ENCODE assay signal across 33 cellular contexts in genomic region chr7:652881-653280, GRCh38.
"Had no signal": no experiment of that assay in that cellular context is flagged by ENCODE, and none has a peak within 500 bp of the region (broad histone marks: within the 10 kb centered on the region; RNA-seq: fewer than 3 reads in every experiment).

No MANE protein-coding gene starts in this region.

- H3K27me3 ChIP-seq: adrenal gland, body of pancreas, brain microvascular endothelial cell, breast epithelium had no signal

- H3K9me3 ChIP-seq: adrenal gland, body of pancreas, breast epithelium had no signal

- H3K4me1 ChIP-seq: body of pancreas, breast epithelium had no signal

- H3K9me3 Mint-ChIP-seq: activated B cell treated with CpG ODN at 0.5 μM for 24 hours; activated naive CD4-positive, alpha-beta T cell treated with anti-CD3 and anti-CD28 coated beads for 36 hours; activated naive CD4-positive, alpha-beta T cell treated with anti-CD3 and anti-CD28 coated beads, Interleukin-2, amount 50 U/mL, for 72 hours; activated naive CD8-positive, alpha-beta T cell treated with anti-CD3 and anti-CD28 coated beads for 36 hours; activated T-cell treated with anti-CD3 and anti-CD28 coated beads, Interleukin-2, amount 50 U/mL, for 4 hours; activated T-cell treated with anti-CD3 and anti-CD28 coated beads, Interleukin-2, amount 50 U/mL, for 72 hours; activated T-helper 17 cell treated with anti-CD3 and anti-CD28 coated beads, Interleukin-2, amount 50 U/mL, for 72 hours; T-helper 2 cell treated with Interferon-gamma antibody and Interleukin-4, amounts not matched to agents 5 μg/mL and 100 μg/mL, for 36 hours had no signal

- H3K36me3 ChIP-seq: adrenal gland, brain microvascular endothelial cell, breast epithelium had no signal

- H3K4me3 ChIP-seq: adrenal gland, body of pancreas, breast epithelium had no signal

- H3K4me1 Mint-ChIP-seq: activated B cell treated with CpG ODN at 0.5 μM for 24 hours; activated naive CD8-positive, alpha-beta T cell treated with anti-CD3 and anti-CD28 coated beads for 36 hours; activated T-helper 17 cell treated with anti-CD3 and anti-CD28 coated beads, Interleukin-2, amount 50 U/mL, for 72 hours had no signal

- DNase-seq: activated B cell treated with CpG ODN at 0.5 μM for 24 hours; activated CD4-positive, alpha-beta T cell treated with anti-CD3 and anti-CD28 coated beads for 4 hours; activated CD4-positive, alpha-beta T cell treated with anti-CD3 and anti-CD28 coated beads, Interleukin-2, amount 50 U/mL, for 1 hour; activated CD4-positive, alpha-beta T cell treated with anti-CD3 and anti-CD28 coated beads, Interleukin-2, amount 50 U/mL, for 4 hours; activated CD4-positive, CD25-positive, alpha-beta regulatory T cell treated with anti-CD3 and anti-CD28 coated beads, Interleukin-2, amount 50 U/mL, for 72 hours; activated CD8-positive, alpha-beta memory T cell treated with anti-CD3 and anti-CD28 coated beads, Interleukin-2, amount 50 U/mL, for 4 hours; activated gamma-delta T cell treated with Interleukin-2 at 50 U/mL for 16 hours; activated naive CD4-positive, alpha-beta T cell; activated naive CD4-positive, alpha-beta T cell treated with anti-CD3 and anti-CD28 coated beads for 36 hours; activated naive CD4-positive, alpha-beta T cell treated with anti-CD3 and anti-CD28 coated beads, Interleukin-2, amount 50 U/mL, for 16 hours; activated naive CD8-positive, alpha-beta T cell treated with anti-CD3 and anti-CD28 coated beads for 36 hours; activated T-cell treated with anti-CD3 and anti-CD28 coated beads, Interleukin-2, amount 50 U/mL, for 4 hours; activated T-cell treated with anti-CD3 and anti-CD28 coated beads, Interleukin-2, amount 50 U/mL, for 72 hours; adrenal gland; amniotic stem cell; aorta; body of pancreas; brain microvascular endothelial cell; central memory CD4-positive, alpha-beta T cell; SW 1271; T-helper 2 cell; T-helper 9 cell had no signal

- H3K27me3 Mint-ChIP-seq: activated B cell treated with CpG ODN at 0.5 μM for 24 hours; activated CD4-positive, alpha-beta memory T cell treated with anti-CD3 and anti-CD28 coated beads for 36 hours; activated CD8-positive, alpha-beta T cell treated with anti-CD3 and anti-CD28 coated beads for 36 hours; activated naive CD8-positive, alpha-beta T cell treated with anti-CD3 and anti-CD28 coated beads for 36 hours; activated T-helper 17 cell treated with anti-CD3 and anti-CD28 coated beads, Interleukin-2, amount 50 U/mL, for 72 hours had no signal

- H3K36me3 Mint-ChIP-seq: activated naive CD4-positive, alpha-beta T cell treated with anti-CD3 and anti-CD28 coated beads, Interleukin-2, amount 50 U/mL, for 72 hours had no signal

- H3K4me3 Mint-ChIP-seq: activated B cell treated with CpG ODN at 0.5 μM for 24 hours; activated CD4-positive, alpha-beta memory T cell treated with anti-CD3 and anti-CD28 coated beads for 36 hours; activated CD8-positive, alpha-beta T cell treated with anti-CD3 and anti-CD28 coated beads for 36 hours; activated naive CD4-positive, alpha-beta T cell treated with anti-CD3 and anti-CD28 coated beads for 36 hours; activated naive CD8-positive, alpha-beta T cell treated with anti-CD3 and anti-CD28 coated beads for 36 hours; activated T-cell treated with anti-CD3 and anti-CD28 coated beads, Interleukin-2, amount 50 U/mL, for 4 hours; activated T-cell treated with anti-CD3 and anti-CD28 coated beads, Interleukin-2, amount 50 U/mL, for 72 hours; activated T-helper 1 cell treated with anti-CD3 and anti-CD28 coated beads, Interleukin-12 subunit alpha, Interleukin-12 subunit beta, Interleukin-2, Interleukin-4 antibody, amounts not matched to agents 30 ng/mL and 10 ng/mL and 1 ng/mL, durations not matched to agents 14 hours and 24 hours and 36 hours; activated T-helper 17 cell treated with anti-CD3 and anti-CD28 coated beads, Interleukin-2, amount 50 U/mL, for 72 hours; T-helper 1 cell treated with Interleukin-12 subunit alpha and Interleukin-12 subunit beta and Interleukin-4 antibody, amounts not matched to agents 30 μg/mL and 1 μg/mL, for 36 hours; T-helper 2 cell treated with Interferon-gamma antibody and Interleukin-4, amounts not matched to agents 5 μg/mL and 100 μg/mL, for 36 hours had no signal

- H3K27ac Mint-ChIP-seq: activated B cell treated with CpG ODN at 0.5 μM for 24 hours; activated CD8-positive, alpha-beta T cell treated with anti-CD3 and anti-CD28 coated beads for 36 hours; activated naive CD4-positive, alpha-beta T cell treated with anti-CD3 and anti-CD28 coated beads for 36 hours; activated naive CD4-positive, alpha-beta T cell treated with anti-CD3 and anti-CD28 coated beads, Interleukin-2, amount 50 U/mL, for 72 hours; activated naive CD8-positive, alpha-beta T cell treated with anti-CD3 and anti-CD28 coated beads for 36 hours; activated T-cell treated with anti-CD3 and anti-CD28 coated beads, Interleukin-2, amount 50 U/mL, for 72 hours; activated T-helper 1 cell treated with anti-CD3 and anti-CD28 coated beads, Interleukin-12 subunit alpha, Interleukin-12 subunit beta, Interleukin-2, Interleukin-4 antibody, amounts not matched to agents 30 ng/mL and 10 ng/mL and 1 ng/mL, durations not matched to agents 14 hours and 24 hours and 36 hours; T-helper 1 cell treated with Interleukin-12 subunit alpha and Interleukin-12 subunit beta and Interleukin-4 antibody, amounts not matched to agents 30 μg/mL and 1 μg/mL, for 36 hours; T-helper 2 cell treated with Interferon-gamma antibody and Interleukin-4, amounts not matched to agents 5 μg/mL and 100 μg/mL, for 36 hours had no signal

- FAIRE-seq: astrocyte, TTC549 had no signal

- H3K27ac ChIP-seq: adrenal gland, body of pancreas, brain microvascular endothelial cell, breast epithelium, VCaP had no signal
